ENCODE assay signal across 35 cellular contexts in genomic region chr9:23324511-23324910, GRCh38.
"Had no signal": no experiment of that assay in that cellular context is flagged by ENCODE, and none has a peak within 500 bp of the region (broad histone marks: within the 10 kb centered on the region; RNA-seq: fewer than 3 reads in every experiment).

No MANE protein-coding gene starts in this region.

- H3K36me3 Mint-ChIP-seq: activated CD4-positive, alpha-beta memory T cell treated with anti-CD3 and anti-CD28 coated beads for 36 hours; activated CD8-positive, alpha-beta memory T cell treated with anti-CD3 and anti-CD28 coated beads, Interleukin-2, amount 10 ng/mL, durations not matched to agents 7 days and 5 days; activated naive CD4-positive, alpha-beta T cell treated with anti-CD3 and anti-CD28 coated beads, Interleukin-2, amount 10 ng/mL, durations not matched to agents 7 days and 5 days; activated naive CD4-positive, alpha-beta T cell treated with anti-CD3 and anti-CD28 coated beads, Interleukin-2, amount 50 U/mL, for 24 hours; activated naive CD8-positive, alpha-beta T cell; activated naive CD8-positive, alpha-beta T cell treated with anti-CD3 and anti-CD28 coated beads, Interleukin-2, amount 10 ng/mL, durations not matched to agents 7 days and 5 days; brain had no signal

- H3K4me1 ChIP-seq: ascending aorta had no signal

- H3K27ac Mint-ChIP-seq: activated CD4-positive, alpha-beta memory T cell treated with anti-CD3 and anti-CD28 coated beads for 36 hours; activated CD4-positive, alpha-beta T cell treated with anti-CD3 and anti-CD28 coated beads, Interleukin-2, amount 10 ng/mL, durations not matched to agents 24 days and 14 days; activated CD8-positive, alpha-beta memory T cell treated with anti-CD3 and anti-CD28 coated beads, Interleukin-2, amount 10 ng/mL, durations not matched to agents 7 days and 5 days; activated CD8-positive, alpha-beta T cell treated with anti-CD3 and anti-CD28 coated beads for 36 hours; activated naive CD4-positive, alpha-beta T cell treated with anti-CD3 and anti-CD28 coated beads, Interleukin-2, amount 10 ng/mL, durations not matched to agents 7 days and 5 days; activated naive CD4-positive, alpha-beta T cell treated with anti-CD3 and anti-CD28 coated beads, Interleukin-2, amount 50 U/mL, for 24 hours; activated naive CD8-positive, alpha-beta T cell; activated naive CD8-positive, alpha-beta T cell treated with anti-CD3 and anti-CD28 coated beads, Interleukin-2, amount 10 ng/mL, durations not matched to agents 7 days and 5 days; activated naive CD8-positive, alpha-beta T cell treated with anti-CD3 and anti-CD28 coated beads, Interleukin-2, amount 50 U/mL, for 24 hours; activated T-cell treated with anti-CD3 and anti-CD28 coated beads, Interleukin-2, amount 50 U/mL, for 24 hours; activated T-helper 2 cell treated with anti-CD3 and anti-CD28 coated beads, Interferon-gamma antibody, Interleukin-2, Interleukin-4, amounts not matched to agents 10 μg/mL and 5 μg/mL and 100 μg/mL, durations not matched to agents 14 hours and 24 hours and 36 hours; brain; T-helper 1 cell treated with Interleukin-12 subunit alpha and Interleukin-12 subunit beta and Interleukin-4 antibody, amounts not matched to agents 30 μg/mL and 1 μg/mL, for 36 hours; T-helper 2 cell treated with Interferon-gamma antibody and Interleukin-4, amounts not matched to agents 5 μg/mL and 100 μg/mL, for 36 hours had no signal

- H3K27me3 Mint-ChIP-seq: activated CD4-positive, alpha-beta memory T cell treated with anti-CD3 and anti-CD28 coated beads for 36 hours; activated CD4-positive, alpha-beta T cell treated with anti-CD3 and anti-CD28 coated beads, Interleukin-2, amount 10 ng/mL, durations not matched to agents 24 days and 14 days; activated CD8-positive, alpha-beta memory T cell treated with anti-CD3 and anti-CD28 coated beads, Interleukin-2, amount 10 ng/mL, durations not matched to agents 7 days and 5 days; activated CD8-positive, alpha-beta T cell treated with anti-CD3 and anti-CD28 coated beads for 36 hours; activated naive CD4-positive, alpha-beta T cell treated with anti-CD3 and anti-CD28 coated beads, Interleukin-2, amount 10 ng/mL, durations not matched to agents 7 days and 5 days; activated naive CD4-positive, alpha-beta T cell treated with anti-CD3 and anti-CD28 coated beads, Interleukin-2, amount 50 U/mL, for 24 hours; activated naive CD8-positive, alpha-beta T cell; activated naive CD8-positive, alpha-beta T cell treated with anti-CD3 and anti-CD28 coated beads, Interleukin-2, amount 10 ng/mL, durations not matched to agents 7 days and 5 days; activated naive CD8-positive, alpha-beta T cell treated with anti-CD3 and anti-CD28 coated beads, Interleukin-2, amount 50 U/mL, for 24 hours; activated T-cell treated with anti-CD3 and anti-CD28 coated beads, Interleukin-2, amount 50 U/mL, for 24 hours; central memory CD8-positive, alpha-beta T cell had no signal

- H3K27me3 ChIP-seq: ascending aorta, cardiac muscle cell had no signal

- DNase-seq: activated CD4-positive, alpha-beta memory T cell treated with anti-CD3 and anti-CD28 coated beads for 36 hours; activated CD4-positive, alpha-beta T cell treated with anti-CD3 and anti-CD28 coated beads for 4 hours; activated CD4-positive, alpha-beta T cell treated with anti-CD3 and anti-CD28 coated beads, Interleukin-2, amount 10 ng/mL, durations not matched to agents 24 days and 14 days; activated CD4-positive, alpha-beta T cell treated with anti-CD3 and anti-CD28 coated beads, Interleukin-2, amount 50 U/mL, for 1 hour; activated CD4-positive, alpha-beta T cell treated with anti-CD3 and anti-CD28 coated beads, Interleukin-2, amount 50 U/mL, for 4 hours; activated CD4-positive, CD25-positive, alpha-beta regulatory T cell; activated CD8-positive, alpha-beta memory T cell treated with anti-CD3 and anti-CD28 coated beads, Interleukin-2, amount 10 ng/mL, durations not matched to agents 7 days and 5 days; activated CD8-positive, alpha-beta memory T cell treated with anti-CD3 and anti-CD28 coated beads, Interleukin-2, amount 50 U/mL, for 48 hours; activated CD8-positive, alpha-beta T cell treated with anti-CD3 and anti-CD28 coated beads for 36 hours; activated effector memory CD4-positive, alpha-beta T cell treated with Interleukin-2 at 50 U/mL for 16 hours; activated gamma-delta T cell; activated naive CD4-positive, alpha-beta T cell treated with anti-CD3 and anti-CD28 coated beads, Interleukin-2, amount 10 ng/mL, durations not matched to agents 7 days and 5 days; activated naive CD4-positive, alpha-beta T cell treated with Interleukin-2 at 50 U/mL for 16 hours; activated naive CD8-positive, alpha-beta T cell treated with anti-CD3 and anti-CD28 coated beads, Interleukin-2, amount 10 ng/mL, durations not matched to agents 7 days and 5 days; activated naive CD8-positive, alpha-beta T cell treated with anti-CD3 and anti-CD28 coated beads, Interleukin-2, amount 50 U/mL, for 24 hours; activated T-cell treated with anti-CD3 and anti-CD28 coated beads, Interleukin-2, amount 50 U/mL, for 24 hours; activated T-cell treated with anti-CD3 and anti-CD28 coated beads, Interleukin-2, amount 50 U/mL, for 48 hours; amygdala; anterior cingulate cortex; caudate nucleus; cerebellar nuclear complex; T-helper 1 cell; T-helper 2 cell; T-helper 9 cell had no signal

- H3K4me3 Mint-ChIP-seq: activated CD4-positive, alpha-beta memory T cell treated with anti-CD3 and anti-CD28 coated beads for 36 hours; activated CD4-positive, alpha-beta T cell treated with anti-CD3 and anti-CD28 coated beads, Interleukin-2, amount 10 ng/mL, durations not matched to agents 24 days and 14 days; activated CD8-positive, alpha-beta memory T cell treated with anti-CD3 and anti-CD28 coated beads, Interleukin-2, amount 10 ng/mL, durations not matched to agents 7 days and 5 days; activated CD8-positive, alpha-beta T cell treated with anti-CD3 and anti-CD28 coated beads for 36 hours; activated naive CD4-positive, alpha-beta T cell treated with anti-CD3 and anti-CD28 coated beads, Interleukin-2, amount 10 ng/mL, durations not matched to agents 7 days and 5 days; activated naive CD4-positive, alpha-beta T cell treated with anti-CD3 and anti-CD28 coated beads, Interleukin-2, amount 50 U/mL, for 24 hours; activated naive CD8-positive, alpha-beta T cell; activated naive CD8-positive, alpha-beta T cell treated with anti-CD3 and anti-CD28 coated beads, Interleukin-2, amount 10 ng/mL, durations not matched to agents 7 days and 5 days; activated naive CD8-positive, alpha-beta T cell treated with anti-CD3 and anti-CD28 coated beads, Interleukin-2, amount 50 U/mL, for 24 hours; activated T-cell treated with anti-CD3 and anti-CD28 coated beads, Interleukin-2, amount 50 U/mL, for 24 hours; brain; central memory CD8-positive, alpha-beta T cell; T-helper 1 cell treated with Interleukin-12 subunit alpha and Interleukin-12 subunit beta and Interleukin-4 antibody, amounts not matched to agents 30 μg/mL and 1 μg/mL, for 36 hours; T-helper 2 cell treated with Interferon-gamma antibody and Interleukin-4, amounts not matched to agents 5 μg/mL and 100 μg/mL, for 36 hours had no signal

- H3K36me3 ChIP-seq: ascending aorta, cardiac muscle cell had no signal

- ATAC-seq: activated CD4-positive, CD25-positive, alpha-beta regulatory T cell treated with anti-CD3 and anti-CD28 coated beads, Interleukin-2, amount 50 U/mL, for 24 hours; activated CD8-positive, alpha-beta memory T cell treated with anti-CD3 and anti-CD28 coated beads, Interleukin-2, amount 10 ng/mL, durations not matched to agents 7 days and 5 days; activated CD8-positive, alpha-beta T cell treated with anti-CD3 and anti-CD28 coated beads for 36 hours; activated naive CD8-positive, alpha-beta T cell treated with anti-CD3 and anti-CD28 coated beads, Interleukin-2, amount 50 U/mL, for 24 hours had no signal

- H3K27ac ChIP-seq: ascending aorta, cardiac muscle cell, VCaP had no signal

- H3K4me3 ChIP-seq: ascending aorta, cardiac muscle cell had no signal

- H3K4me1 Mint-ChIP-seq: activated CD4-positive, alpha-beta T cell treated with anti-CD3 and anti-CD28 coated beads, Interleukin-2, amount 10 ng/mL, durations not matched to agents 24 days and 14 days; activated CD8-positive, alpha-beta memory T cell treated with anti-CD3 and anti-CD28 coated beads, Interleukin-2, amount 10 ng/mL, durations not matched to agents 7 days and 5 days; activated naive CD4-positive, alpha-beta T cell treated with anti-CD3 and anti-CD28 coated beads, Interleukin-2, amount 10 ng/mL, durations not matched to agents 7 days and 5 days; activated naive CD4-positive, alpha-beta T cell treated with anti-CD3 and anti-CD28 coated beads, Interleukin-2, amount 50 U/mL, for 24 hours; activated naive CD8-positive, alpha-beta T cell treated with anti-CD3 and anti-CD28 coated beads, Interleukin-2, amount 10 ng/mL, durations not matched to agents 7 days and 5 days; activated naive CD8-positive, alpha-beta T cell treated with anti-CD3 and anti-CD28 coated beads, Interleukin-2, amount 50 U/mL, for 24 hours; central memory CD8-positive, alpha-beta T cell had no signal
